ENCODE assay signal across 12 cellular contexts in genomic region chr13:27783111-27783510, GRCh38. TPM values are rescaled to one million over a fixed set of nuclear protein-coding genes. Genes with fewer than 3 reads are reported as not detected.
DNase-seq lines count a peak whose midpoint lies in the region; ATAC-seq, FAIRE-seq and TF ChIP-seq lines count a peak whose summit lies in the region.
"Had no signal": no experiment of that assay in that cellular context is flagged by ENCODE, and none has a peak within 500 bp of the region (broad histone marks: within the 10 kb centered on the region; RNA-seq: fewer than 3 reads in every experiment).

No MANE protein-coding gene starts in this region.

- WGBS in liver = 34% methylated on average over 4 of the region's 4 CpGs

- no peak overlapping the region for H3K4me3 Mint-ChIP-seq in T-helper 17 cell

- no peak overlapping the region for H3K27ac ChIP-seq in DND-41 (ENCODE audit: low read length)
- no peak overlapping the region for H3K27ac ChIP-seq in liver (ENCODE audit: low read depth in 1 of 2, low read length in 2 of 2)
- H3K27ac ChIP-seq: neutrophil, SJCRH30 had no signal

- H3K79me2 ChIP-seq in DND-41 (ENCODE audit: insufficient read depth, low read length) = no peaks in the 10 kb centered on the region

- H3K27me3 Mint-ChIP-seq in T-helper 17 cell = peaks cover 51% of the 10 kb centered on the region

- H3K4me2 ChIP-seq in DND-41 (ENCODE audit: insufficient read depth, low read length) = no peak overlapping the region

- H3K4me1 ChIP-seq in DND-41 (ENCODE audit: insufficient read depth, low read length) (no peaks in the 10 kb centered on the region), liver (ENCODE audit: control insufficient read depth in 4 of 4, insufficient read depth in 4 of 4, low read length in 3 of 4) (no peaks in the 10 kb centered on the region)

- no peaks in the 10 kb centered on the region for H3K36me3 ChIP-seq in DND-41 (ENCODE audit: insufficient read depth, low read length)
- no peaks in the 10 kb centered on the region for H3K36me3 ChIP-seq in bronchial epithelial cell (ENCODE audit: control insufficient read depth, insufficient read depth, low read length)
- no peaks in the 10 kb centered on the region for H3K36me3 ChIP-seq in liver (ENCODE audit: control insufficient read depth in 4 of 4, insufficient read depth in 3 of 4, low read depth in 1 of 4, low read length in 3 of 4)
- H3K36me3 ChIP-seq: neutrophil, SJCRH30 had no signal

- H3K27me3 ChIP-seq in DND-41 (ENCODE audit: insufficient read depth, low read length, poor library complexity) (no peaks in the 10 kb centered on the region), bronchial epithelial cell (ENCODE audit: control insufficient read depth, insufficient read depth, low read length) (peaks cover 5% of the 10 kb centered on the region), liver (ENCODE audit: control insufficient read depth in 4 of 4, insufficient read depth in 4 of 4, low read length in 3 of 4) (peaks cover 0 to 27% (median 1%) of the 10 kb centered on the region in 4 donors)

- DNase-seq in DND-41 (no peak), NCI-H1930 (lab: John Stamatoyannopoulos, UW) (peak; percentile 24 to 30), bronchial epithelial cell (ENCODE audit: low read depth) (peak; percentile 28), sciatic nerve (ENCODE audit: low spot score) (no peak), T-helper 17 cell (no peak), UCSD-AML1 (lab: John Stamatoyannopoulos, UW; ENCODE audit: unreplicated experiment) (no peak)
- DNase-seq in stimulated activated CD4-positive, alpha-beta T cell treated with anti-CD3 and anti-CD28 coated beads, Interleukin-2, amount 100 ng/mL, for 24 hours = no peak
- DNase-seq: activated T-cell treated with anti-CD3 and anti-CD28 coated beads, Interleukin-2, amount 50 U/mL, for 1 hour; GDM1 had no signal

- TF ChIP-seq RAD21 in liver (IDR thresholded peaks at IDR 0.05) = peak; percentile 62 to 68

- no peaks in the 10 kb centered on the region for H3K4me1 Mint-ChIP-seq in T-helper 17 cell

- no peak overlapping the region for H3K27ac Mint-ChIP-seq in T-helper 17 cell

- no peak overlapping the region for H2AFZ ChIP-seq in DND-41 (ENCODE audit: low read depth, low read length)

- intact Hi-C loops in sciatic nerve (cut with DNase I) = no loop called here

- H3K9ac ChIP-seq in DND-41 (ENCODE audit: low read depth, low read length) (no peak overlapping the region), liver (ENCODE audit: low read depth in 1 of 2, low read length in 2 of 2) (no peak overlapping the region)

- H3K4me3 ChIP-seq in DND-41 (ENCODE audit: low read depth in 1 of 2, low read length in 2 of 2) = no peak overlapping the region
- no peak overlapping the region for H3K4me3 ChIP-seq in bronchial epithelial cell (ENCODE audit: low read depth, low read length)
- H3K4me3 ChIP-seq in liver (ENCODE audit: low read depth in 1 of 3, low read length in 3 of 3) = no peak overlapping the region
- H3K4me3 ChIP-seq: SJCRH30 had no signal

- no peaks in the 10 kb centered on the region for H4K20me1 ChIP-seq in DND-41 (ENCODE audit: insufficient read depth, low read length)

- TF ChIP-seq CTCF in DND-41 (IDR thresholded peaks at IDR 0.05; ENCODE audit: borderline replicate concordance, extremely low read depth, low read length, poor library complexity, severe bottlenecking) (peak; percentile 48), bronchial epithelial cell (IDR thresholded peaks at IDR 0.05; ENCODE audit: insufficient read depth, low read length, severe bottlenecking) (peak; percentile 65), liver (IDR thresholded peaks at IDR 0.05; ENCODE audit: low read depth, low read length, missing input control) (peak; percentile 33)

- ATAC-seq in DND-41 (ENCODE audit: insufficient read depth, low read depth) (0 out of 3 replicates have a peak, but pooled peaks have one; percentile 37), sciatic nerve (no peak), T-helper 17 cell (no peak)

- H3K9me3 ChIP-seq in DND-41 (ENCODE audit: insufficient read depth, low read length, severe bottlenecking) (no peaks in the 10 kb centered on the region), liver (ENCODE audit: control insufficient read depth in 4 of 4, low read length in 3 of 4) (no peaks in the 10 kb centered on the region), T-helper 17 cell (ENCODE audit: control insufficient read depth, low read length, poor library complexity, severe bottlenecking) (no peaks in the 10 kb centered on the region)
- H3K9me3 ChIP-seq: neutrophil had no signal

- FAIRE-seq in bronchial epithelial cell (lab: Jason Lieb, UNC) = no peak

- H3K36me3 Mint-ChIP-seq in T-helper 17 cell (ENCODE audit: low read depth) = peaks cover 7% of the 10 kb centered on the region

TF ChIP-seq in liver, 16 proteins besides CTCF, POLR2A, EP300 and RAD21:
- TF ChIP-seq HNF4G (IDR thresholded peaks at IDR 0.05) (no peak), HNF4A (conservative IDR thresholded peaks at IDR 0.05) (no peak), YY1 (IDR thresholded peaks at IDR 0.05) (no peak)
- TF ChIP-seq, protein P1, sequence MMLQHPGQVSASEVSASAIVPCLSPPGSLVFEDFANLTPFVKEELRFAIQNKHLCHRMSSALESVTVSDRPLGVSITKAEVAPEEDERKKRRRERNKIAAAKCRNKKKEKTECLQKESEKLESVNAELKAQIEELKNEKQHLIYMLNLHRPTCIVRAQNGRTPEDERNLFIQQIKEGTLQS (IDR thresholded peaks at IDR 0.05) = no peak

RNA-seq across cellular contexts. Expression of gene GSX1, which starts 9.2 kb away (rescaled TPM):
- not detected in 2 replicates for total RNA-seq in bronchial epithelial cell
- total RNA-seq in liver = not detected
- polyA plus RNA-seq in liver = not detected
- not detected for total RNA-seq in sciatic nerve
- not detected for total RNA-seq in T-helper 17 cell
- total RNA-seq: SJCRH30 had no signal

Comparison
In these comparisons a context has a peak if more than half of its experiments do, and no peak if none do; other contexts are left out.
1. DNase-seq: peak in NCI-H1930 (2 of 2) and bronchial epithelial cell (single experiment); none in DND-41 (single experiment), sciatic nerve (single experiment), stimulated activated CD4-positive, alpha-beta T cell treated with anti-CD3 and anti-CD28 coated beads, Interleukin-2, amount 100 ng/mL, for 24 hours (0 of 2), T-helper 17 cell (0 of 3) and UCSD-AML1 (single experiment).
2. Peak in every context shown above with its lines, with median percentiles within 50 percentile points of each other: CTCF ChIP-seq.